In the genomic region with DNA sequence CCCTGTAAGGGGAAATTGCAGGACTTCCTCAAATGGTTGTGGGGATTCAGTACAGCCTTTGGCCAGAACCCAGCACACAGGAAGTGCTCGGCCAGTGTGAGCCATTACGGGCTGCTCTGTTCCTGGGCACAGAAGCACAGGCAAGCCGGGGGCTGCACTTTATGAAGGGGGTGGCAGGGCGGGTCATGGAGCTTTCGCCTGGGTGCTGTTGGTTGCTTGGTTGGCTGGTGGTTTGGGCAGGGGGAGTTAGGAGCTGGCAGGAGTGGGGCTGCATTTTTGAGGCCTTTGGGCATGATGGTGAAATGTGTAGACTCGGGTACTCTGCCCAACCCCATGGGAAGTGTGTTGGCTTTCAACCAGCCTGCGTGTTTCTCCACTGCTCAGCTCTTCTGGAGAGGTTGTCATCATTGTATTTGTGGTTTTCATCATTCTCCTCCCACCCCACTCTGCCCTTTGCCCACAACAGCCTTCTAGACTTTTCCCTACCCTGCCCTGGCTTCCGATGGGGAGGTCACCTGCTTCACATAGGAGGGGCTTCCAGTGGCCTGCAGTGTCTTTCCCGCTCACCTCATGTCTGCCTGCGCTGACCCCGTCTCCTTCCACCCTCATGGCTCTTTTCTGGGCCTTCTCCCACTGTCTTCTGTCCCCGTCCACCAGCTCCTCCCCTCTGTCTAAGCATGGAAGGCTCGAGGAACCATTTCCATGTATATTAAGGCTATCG, we compare ENCODE assay signal across 13 cellular contexts. TPM values are rescaled to one million over a fixed set of nuclear protein-coding genes. Genes with fewer than 3 reads are reported as not detected.
DNase-seq lines count a peak whose midpoint lies in the region; ATAC-seq and TF ChIP-seq lines count a peak whose summit lies in the region.
"Had no signal": no experiment of that assay in that cellular context is flagged by ENCODE, and none has a peak within 500 bp of the region (broad histone marks: within the 10 kb centered on the region; RNA-seq: fewer than 3 reads in every experiment).

No MANE protein-coding gene starts in this region.

- H3K27ac Mint-ChIP-seq in effector memory CD8-positive, alpha-beta T cell: peak overlapping the region; percentile 56 to 86
- no peak overlapping the region for H3K27ac Mint-ChIP-seq in activated T-helper 1 cell treated with anti-CD3 and anti-CD28 coated beads, Interleukin-12 subunit alpha, Interleukin-12 subunit beta, Interleukin-2, Interleukin-4 antibody, amounts not matched to agents 30 ng/mL and 10 ng/mL and 1 ng/mL, durations not matched to agents 14 hours and 24 hours and 36 hours

- no peaks in the 10 kb centered on the region for H3K9me3 Mint-ChIP-seq in effector memory CD8-positive, alpha-beta T cell
- no peaks in the 10 kb centered on the region for H3K9me3 Mint-ChIP-seq in activated T-helper 1 cell treated with anti-CD3 and anti-CD28 coated beads, Interleukin-12 subunit alpha, Interleukin-12 subunit beta, Interleukin-2, Interleukin-4 antibody, amounts not matched to agents 30 ng/mL and 10 ng/mL and 1 ng/mL, durations not matched to agents 14 hours and 24 hours and 36 hours
- H3K9me3 Mint-ChIP-seq: immature natural killer cell had no signal

- ATAC-seq in effector memory CD8-positive, alpha-beta T cell (replicated peaks): peak; percentile 24
- ATAC-seq in GM18505 (IDR thresholded peaks at IDR 0.05; ENCODE audit: unreplicated experiment) (no peak), GM18517 (IDR thresholded peaks at IDR 0.05; ENCODE audit: unreplicated experiment) (no peak), HG03045 (IDR thresholded peaks at IDR 0.05; ENCODE audit: unreplicated experiment) (no peak)

- H4K20me1 ChIP-seq in BLaER1: peaks cover 92% of the 10 kb centered on the region

- H3K36me3 ChIP-seq in BLaER1: no peaks in the 10 kb centered on the region; the same call in 1 of the 2 replicates
- H3K36me3 ChIP-seq: ovary had no signal

- H3K27me3 ChIP-seq in BLaER1: no peaks in the 10 kb centered on the region
- H3K27me3 ChIP-seq: ovary had no signal

- TF ChIP-seq POLR2A in GM18505 (IDR thresholded peaks at IDR 0.05; ENCODE audit: borderline replicate concordance, extremely low read depth, insufficient read depth, insufficient read length): no peak

- no peak overlapping the region for H3K4me3 ChIP-seq in BLaER1
- H3K4me3 ChIP-seq: ovary had no signal

- no peak overlapping the region for H3K4me2 ChIP-seq in BLaER1

- H3K9ac ChIP-seq in BLaER1: 0 out of 2 replicates have a peak overlapping the region, but pooled peaks have one; percentile 15

- intact Hi-C loops in activated T-helper 1 cell treated with anti-CD3 and anti-CD28 coated beads, Interleukin-12 subunit alpha, Interleukin-12 subunit beta, Interleukin-2, Interleukin-4 antibody, amounts not matched to agents 30 ng/mL and 10 ng/mL and 1 ng/mL, durations not matched to agents 14 hours and 24 hours and 36 hours (cut with micrococcal nuclease): no loop called here

- DNase-seq in NOMO-1 (lab: John Stamatoyannopoulos, UW; ENCODE audit: unreplicated experiment in 2 of 2) (peak; percentile 56 to 65), midbrain (lab: John Stamatoyannopoulos, UW) (peak; percentile 26)
- DNase-seq in effector memory CD8-positive, alpha-beta T cell: no peak
- no peak for DNase-seq in activated T-helper 1 cell treated with anti-CD3 and anti-CD28 coated beads, Interleukin-12 subunit alpha, Interleukin-12 subunit beta, Interleukin-2, Interleukin-4 antibody, amounts not matched to agents 30 ng/mL and 10 ng/mL and 1 ng/mL, durations not matched to agents 14 hours and 24 hours and 36 hours (ENCODE audit: low spot score)
- DNase-seq: activated naive CD4-positive, alpha-beta T cell treated with anti-CD3 and anti-CD28 coated beads, Interleukin-2, amount 50 U/mL, for 16 hours; immature natural killer cell; NCI-H748 treated with DMSO at 0.1 percent for 48 hours; ovary had no signal

- H3K36me3 Mint-ChIP-seq in effector memory CD8-positive, alpha-beta T cell (ENCODE audit: insufficient read depth): peaks cover 84% of the 10 kb centered on the region
- peaks cover 58% of the 10 kb centered on the region for H3K36me3 Mint-ChIP-seq in activated T-helper 1 cell treated with anti-CD3 and anti-CD28 coated beads, Interleukin-12 subunit alpha, Interleukin-12 subunit beta, Interleukin-2, Interleukin-4 antibody, amounts not matched to agents 30 ng/mL and 10 ng/mL and 1 ng/mL, durations not matched to agents 14 hours and 24 hours and 36 hours (ENCODE audit: low read depth)

- H3K4me1 Mint-ChIP-seq in effector memory CD8-positive, alpha-beta T cell (ENCODE audit: low read depth in 2 of 2): peaks cover 2 to 13% of the 10 kb centered on the region in 2 donors
- H3K4me1 Mint-ChIP-seq in activated T-helper 1 cell treated with anti-CD3 and anti-CD28 coated beads, Interleukin-12 subunit alpha, Interleukin-12 subunit beta, Interleukin-2, Interleukin-4 antibody, amounts not matched to agents 30 ng/mL and 10 ng/mL and 1 ng/mL, durations not matched to agents 14 hours and 24 hours and 36 hours (ENCODE audit: low read depth): peaks cover 6% of the 10 kb centered on the region

- H3K4me1 ChIP-seq in BLaER1: no peaks in the 10 kb centered on the region

- no peaks in the 10 kb centered on the region for H3K27me3 Mint-ChIP-seq in effector memory CD8-positive, alpha-beta T cell
- H3K27me3 Mint-ChIP-seq in activated T-helper 1 cell treated with anti-CD3 and anti-CD28 coated beads, Interleukin-12 subunit alpha, Interleukin-12 subunit beta, Interleukin-2, Interleukin-4 antibody, amounts not matched to agents 30 ng/mL and 10 ng/mL and 1 ng/mL, durations not matched to agents 14 hours and 24 hours and 36 hours (ENCODE audit: insufficient read depth): no peaks in the 10 kb centered on the region

- H3K9me3 ChIP-seq in BLaER1: no peaks in the 10 kb centered on the region
- H3K9me3 ChIP-seq: ovary had no signal

- H3K27ac ChIP-seq in BLaER1: no peak overlapping the region
- H3K27ac ChIP-seq: ovary, VCaP had no signal

- no peak overlapping the region for H3K4me3 Mint-ChIP-seq in effector memory CD8-positive, alpha-beta T cell
- no peak overlapping the region for H3K4me3 Mint-ChIP-seq in activated T-helper 1 cell treated with anti-CD3 and anti-CD28 coated beads, Interleukin-12 subunit alpha, Interleukin-12 subunit beta, Interleukin-2, Interleukin-4 antibody, amounts not matched to agents 30 ng/mL and 10 ng/mL and 1 ng/mL, durations not matched to agents 14 hours and 24 hours and 36 hours
- H3K4me3 Mint-ChIP-seq: immature natural killer cell had no signal

RNA-seq across cellular contexts. Expression of a gene that starts 16.1 kb away (rescaled TPM):
- total RNA-seq in activated T-helper 1 cell treated with anti-CD3 and anti-CD28 coated beads, Interleukin-12 subunit alpha, Interleukin-12 subunit beta, Interleukin-2, Interleukin-4 antibody, amounts not matched to agents 30 ng/mL and 10 ng/mL and 1 ng/mL, durations not matched to agents 14 hours and 24 hours and 36 hours: 90.4 and 92.5 TPM in 2 replicates

RNA-seq across cellular contexts. Expression of a gene that starts 24.0 kb away (rescaled TPM):
- 54.4 and 59.2 TPM in 2 replicates for total RNA-seq in activated T-helper 1 cell treated with anti-CD3 and anti-CD28 coated beads, Interleukin-12 subunit alpha, Interleukin-12 subunit beta, Interleukin-2, Interleukin-4 antibody, amounts not matched to agents 30 ng/mL and 10 ng/mL and 1 ng/mL, durations not matched to agents 14 hours and 24 hours and 36 hours

RNA-seq across cellular contexts. Expression of a gene that starts 45.5 kb away (rescaled TPM):
- total RNA-seq in activated T-helper 1 cell treated with anti-CD3 and anti-CD28 coated beads, Interleukin-12 subunit alpha, Interleukin-12 subunit beta, Interleukin-2, Interleukin-4 antibody, amounts not matched to agents 30 ng/mL and 10 ng/mL and 1 ng/mL, durations not matched to agents 14 hours and 24 hours and 36 hours: not detected in 2 replicates
- total RNA-seq: ovary had no signal

Comparison
In these comparisons a context has a peak if more than half of its experiments do, and no peak if none do; other contexts are left out.
1. DNase-seq: peak in NOMO-1 (2 of 2) and midbrain (single experiment); none in effector memory CD8-positive, alpha-beta T cell (0 of 3) and activated T-helper 1 cell treated with anti-CD3 and anti-CD28 coated beads, Interleukin-12 subunit alpha, Interleukin-12 subunit beta, Interleukin-2, Interleukin-4 antibody, amounts not matched to agents 30 ng/mL and 10 ng/mL and 1 ng/mL, durations not matched to agents 14 hours and 24 hours and 36 hours (single experiment).